In the genomic region with DNA sequence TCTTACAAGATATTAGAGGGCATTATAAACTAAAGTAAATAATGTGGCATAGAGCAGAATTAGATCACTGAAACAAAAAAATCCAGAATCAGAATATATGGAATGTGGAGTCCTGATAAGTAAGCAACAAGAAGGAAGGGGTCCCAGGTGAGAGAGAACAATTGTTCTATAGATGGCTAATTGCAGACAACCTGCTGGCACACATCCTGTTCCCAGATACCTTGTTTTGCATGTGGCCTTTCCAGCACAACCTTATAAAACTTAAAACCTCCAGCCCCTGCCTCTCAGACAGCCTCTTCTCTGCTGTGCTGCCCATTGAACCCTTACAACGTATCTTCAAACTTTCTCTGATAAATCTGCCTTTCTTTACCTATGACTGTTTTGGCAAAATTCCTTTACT, we compare ENCODE assay signal across 25 cellular contexts. TPM values are rescaled to one million over a fixed set of nuclear protein-coding genes. Genes with fewer than 3 reads are reported as not detected.
A peak's percentile ranks its signal among the peaks of the same experiment; 100 is the strongest.
DNase-seq lines count a peak whose midpoint lies in the region; ATAC-seq and TF ChIP-seq lines count a peak whose summit lies in the region.
"Had no signal": no experiment of that assay in that cellular context is flagged by ENCODE, and none has a peak within 500 bp of the region (broad histone marks: within the 10 kb centered on the region; RNA-seq: fewer than 3 reads in every experiment).

No MANE protein-coding gene starts in this region.

- peaks cover 39% of the 10 kb centered on the region for H3K79me2 ChIP-seq in GM23338 (replicated peaks; ENCODE audit: insufficient read depth)

- no peak overlapping the region for H3K4me3 Mint-ChIP-seq in GM23338
- no peak overlapping the region for H3K4me3 Mint-ChIP-seq in WTC11
- no peak overlapping the region for H3K4me3 Mint-ChIP-seq in memory B cell
- H3K4me3 Mint-ChIP-seq: CD4-positive, alpha-beta memory T cell had no signal

- H3K9ac ChIP-seq in HUES48 (ENCODE audit: low read depth, low read length) = no peak overlapping the region
- H3K9ac ChIP-seq: BLaER1 treated with 17β-estradiol and CSF1 and Interleukin-3, amounts not matched to agents 10 nM and 100 nM had no signal

- no peak for ATAC-seq in GM23338
- peak; percentile 12; the same call in 1 of the 2 replicates for ATAC-seq in WTC11
- no peak for ATAC-seq in memory B cell (ENCODE audit: low read depth)
- no peak for ATAC-seq in HG02623 (IDR thresholded peaks at IDR 0.05; ENCODE audit: unreplicated experiment)

- TF ChIP-seq CTCF in GM23338 (conservative IDR thresholded peaks at IDR 0.05; ENCODE audit: low read depth in 2 of 2) = no peak
- no peak for TF ChIP-seq CTCF in WTC11 (IDR thresholded peaks at IDR 0.05)

- 0 out of 2 replicates have a peak, but pooled peaks cover 3% of the 10 kb centered on the region for H3K9me3 ChIP-seq in HUES48 (ENCODE audit: control insufficient read depth, insufficient read depth, low read length)

- POLR2A ChIA-PET in WTC11 (lab: Charles Lee) = no interaction called here

- H3K9me3 Mint-ChIP-seq in GM23338 (peaks cover 9% of the 10 kb centered on the region), WTC11 (peaks cover 7% of the 10 kb centered on the region), memory B cell (no peaks in the 10 kb centered on the region)

- H3K27ac ChIP-seq in GM23338 (ENCODE audit: low read depth) (peak overlapping the region; percentile 88), HUES48 (ENCODE audit: low read depth, low read length) (peak overlapping the region; percentile 63)
- H3K27ac ChIP-seq: BLaER1 treated with 17β-estradiol and CSF1 and Interleukin-3, amounts not matched to agents 10 nM and 100 nM; RWPE1 had no signal

- H4K20me1 ChIP-seq in GM23338 (replicated peaks; ENCODE audit: insufficient read depth) = no peaks in the 10 kb centered on the region

- H3K4me1 ChIP-seq in GM23338 (ENCODE audit: insufficient read depth) (peaks cover 5% of the 10 kb centered on the region; the same call in 1 of the 2 replicates), HUES48 (ENCODE audit: control insufficient read depth, insufficient read depth, low read length) (peaks cover 29% of the 10 kb centered on the region)

- H3K27me3 ChIP-seq in GM23338 (ENCODE audit: insufficient read depth) = no peaks in the 10 kb centered on the region
- no peaks in the 10 kb centered on the region for H3K27me3 ChIP-seq in HUES48 (ENCODE audit: control insufficient read depth, insufficient read depth, low read length)
- H3K27me3 ChIP-seq: BLaER1 treated with 17β-estradiol and CSF1 and Interleukin-3, amounts not matched to agents 10 nM and 100 nM had no signal

- DNase-seq in GM23338 (ENCODE audit: low spot score) = peak; percentile 31
- no peak for DNase-seq in WTC11 (ENCODE audit: low spot score)
- DNase-seq in memory B cell (ENCODE audit: low spot score in 2 of 2) = no peak
- DNase-seq in ACHN = no peak
- DNase-seq in foreskin melanocyte = no peak
- DNase-seq: AML-193; CD4-positive, alpha-beta memory T cell; COR-L47; DMS53; H7; KG1; MM.1S; NCI-H1048; NCI-H1417; NCI-H187; NCI-H2081 treated with DMSO at 0.1 percent for 48 hours; NCI-H2171 treated with DMSO at 0.1 percent for 48 hours; NCI-H524; NCI-H82; SHP77 treated with DMSO at 0.1 percent for 48 hours; T-helper 1 cell had no signal

- H3K9me2 ChIP-seq in GM23338 (ENCODE audit: insufficient read depth) = no peaks in the 10 kb centered on the region

- in situ Hi-C loops in ACHN (cut with HindIII; ENCODE audit: low pct_ligation_motif_present, low pct_unique_long_range_greater_than_20kb, low sequenced_read_pairs) = no loop called here

- CTCF ChIA-PET in WTC11 (lab: Charles Lee) = no interaction called here

- H3K27me3 Mint-ChIP-seq in GM23338 (ENCODE audit: insufficient read depth, low read depth, poor library complexity) (no peaks in the 10 kb centered on the region), WTC11 (ENCODE audit: low read depth) (no peaks in the 10 kb centered on the region), memory B cell (no peaks in the 10 kb centered on the region)
- H3K27me3 Mint-ChIP-seq: CD4-positive, alpha-beta memory T cell had no signal

- H3K4me2 ChIP-seq in GM23338 = no peak overlapping the region
- H3K4me2 ChIP-seq: BLaER1 treated with 17β-estradiol and CSF1 and Interleukin-3, amounts not matched to agents 10 nM and 100 nM had no signal

- H3F3A ChIP-seq in GM23338 (replicated peaks; ENCODE audit: low read depth) = no peaks in the 10 kb centered on the region

- H3K4me3 ChIP-seq in GM23338 (no peak overlapping the region), HUES48 (ENCODE audit: low read depth, low read length) (no peak overlapping the region)
- H3K4me3 ChIP-seq: BLaER1 treated with 17β-estradiol and CSF1 and Interleukin-3, amounts not matched to agents 10 nM and 100 nM had no signal

- H3K36me3 ChIP-seq in GM23338 (ENCODE audit: insufficient read depth) (peaks cover 16% of the 10 kb centered on the region; the same call in 1 of the 2 replicates), HUES48 (ENCODE audit: control insufficient read depth, insufficient read depth, low read length) (peaks cover 23% of the 10 kb centered on the region)

- H3K4me1 Mint-ChIP-seq in GM23338 (peaks cover 17% of the 10 kb centered on the region), WTC11 (peaks cover 34% of the 10 kb centered on the region), memory B cell (peaks cover 13% of the 10 kb centered on the region)

- H3K36me3 Mint-ChIP-seq in GM23338 (ENCODE audit: low read depth) (peaks cover 51% of the 10 kb centered on the region), WTC11 (peaks cover 27% of the 10 kb centered on the region), memory B cell (peaks cover 7% of the 10 kb centered on the region)

- H3K27ac Mint-ChIP-seq in GM23338 (peak overlapping the region; percentile 74; the same call in 1 of the 2 replicates), WTC11 (peak overlapping the region; percentile 97), memory B cell (peak overlapping the region; percentile 75)
- H3K27ac Mint-ChIP-seq: CD4-positive, alpha-beta memory T cell had no signal

- H2AFZ ChIP-seq in GM23338 = no peak overlapping the region

TF ChIP-seq in GM23338, 12 proteins besides CTCF, POLR2A, EP300 and RAD21 (continues in another document):
- TF ChIP-seq, protein P1, sequence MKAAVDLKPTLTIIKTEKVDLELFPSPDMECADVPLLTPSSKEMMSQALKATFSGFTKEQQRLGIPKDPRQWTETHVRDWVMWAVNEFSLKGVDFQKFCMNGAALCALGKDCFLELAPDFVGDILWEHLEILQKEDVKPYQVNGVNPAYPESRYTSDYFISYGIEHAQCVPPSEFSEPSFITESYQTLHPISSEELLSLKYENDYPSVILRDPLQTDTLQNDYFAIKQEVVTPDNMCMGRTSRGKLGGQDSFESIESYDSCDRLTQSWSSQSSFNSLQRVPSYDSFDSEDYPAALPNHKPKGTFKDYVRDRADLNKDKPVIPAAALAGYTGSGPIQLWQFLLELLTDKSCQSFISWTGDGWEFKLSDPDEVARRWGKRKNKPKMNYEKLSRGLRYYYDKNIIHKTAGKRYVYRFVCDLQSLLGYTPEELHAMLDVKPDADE (IDR thresholded peaks at IDR 0.05) = no peak
- no peak for TF ChIP-seq NANOG (IDR thresholded peaks at IDR 0.05; ENCODE audit: borderline replicate concordance)

TF ChIP-seq in WTC11, 78 proteins besides CTCF, POLR2A, EP300 and RAD21:
- TF ChIP-seq, protein P2, sequence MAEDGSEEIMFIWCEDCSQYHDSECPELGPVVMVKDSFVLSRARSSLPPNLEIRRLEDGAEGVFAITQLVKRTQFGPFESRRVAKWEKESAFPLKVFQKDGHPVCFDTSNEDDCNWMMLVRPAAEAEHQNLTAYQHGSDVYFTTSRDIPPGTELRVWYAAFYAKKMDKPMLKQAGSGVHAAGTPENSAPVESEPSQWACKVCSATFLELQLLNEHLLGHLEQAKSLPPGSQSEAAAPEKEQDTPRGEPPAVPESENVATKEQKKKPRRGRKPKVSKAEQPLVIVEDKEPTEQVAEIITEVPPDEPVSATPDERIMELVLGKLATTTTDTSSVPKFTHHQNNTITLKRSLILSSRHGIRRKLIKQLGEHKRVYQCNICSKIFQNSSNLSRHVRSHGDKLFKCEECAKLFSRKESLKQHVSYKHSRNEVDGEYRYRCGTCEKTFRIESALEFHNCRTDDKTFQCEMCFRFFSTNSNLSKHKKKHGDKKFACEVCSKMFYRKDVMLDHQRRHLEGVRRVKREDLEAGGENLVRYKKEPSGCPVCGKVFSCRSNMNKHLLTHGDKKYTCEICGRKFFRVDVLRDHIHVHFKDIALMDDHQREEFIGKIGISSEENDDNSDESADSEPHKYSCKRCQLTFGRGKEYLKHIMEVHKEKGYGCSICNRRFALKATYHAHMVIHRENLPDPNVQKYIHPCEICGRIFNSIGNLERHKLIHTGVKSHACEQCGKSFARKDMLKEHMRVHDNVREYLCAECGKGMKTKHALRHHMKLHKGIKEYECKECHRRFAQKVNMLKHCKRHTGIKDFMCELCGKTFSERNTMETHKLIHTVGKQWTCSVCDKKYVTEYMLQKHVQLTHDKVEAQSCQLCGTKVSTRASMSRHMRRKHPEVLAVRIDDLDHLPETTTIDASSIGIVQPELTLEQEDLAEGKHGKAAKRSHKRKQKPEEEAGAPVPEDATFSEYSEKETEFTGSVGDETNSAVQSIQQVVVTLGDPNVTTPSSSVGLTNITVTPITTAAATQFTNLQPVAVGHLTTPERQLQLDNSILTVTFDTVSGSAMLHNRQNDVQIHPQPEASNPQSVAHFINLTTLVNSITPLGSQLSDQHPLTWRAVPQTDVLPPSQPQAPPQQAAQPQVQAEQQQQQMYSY (CRISPR knock-in tag; IDR thresholded peaks at IDR 0.05) = peak; percentile 78
- TF ChIP-seq, protein P3, sequence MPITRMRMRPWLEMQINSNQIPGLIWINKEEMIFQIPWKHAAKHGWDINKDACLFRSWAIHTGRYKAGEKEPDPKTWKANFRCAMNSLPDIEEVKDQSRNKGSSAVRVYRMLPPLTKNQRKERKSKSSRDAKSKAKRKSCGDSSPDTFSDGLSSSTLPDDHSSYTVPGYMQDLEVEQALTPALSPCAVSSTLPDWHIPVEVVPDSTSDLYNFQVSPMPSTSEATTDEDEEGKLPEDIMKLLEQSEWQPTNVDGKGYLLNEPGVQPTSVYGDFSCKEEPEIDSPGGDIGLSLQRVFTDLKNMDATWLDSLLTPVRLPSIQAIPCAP (CRISPR knock-in tag; IDR thresholded peaks at IDR 0.05) = no peak
- TF ChIP-seq ZNF263 (CRISPR knock-in tag; IDR thresholded peaks at IDR 0.05; ENCODE audit: low read depth) = no peak

RNA-seq across cellular contexts. Expression of a gene that starts 4.7 kb away (rescaled TPM):
- 5.5 and 5.8 TPM in 2 replicates for total RNA-seq in GM23338 (2014; rRNA removed; shearing (Covaris generic))
- polyA plus RNA-seq in GM23338 (2016; fragmentation: Nextera tagmentation; extraction: Ambion mirVana) = 2.6 and 3.0 TPM in 2 replicates
- 4.4 to 7.6 TPM (median 7.0 TPM) in 3 replicates for total RNA-seq in WTC11 (2021)

RNA-seq across cellular contexts. Expression of a gene that starts 23.7 kb away (rescaled TPM):
- 23.9 and 27.2 TPM in 2 replicates for total RNA-seq in GM23338 (2014; rRNA removed; shearing (Covaris generic))
- 7.6 and 8.7 TPM in 2 replicates for polyA plus RNA-seq in GM23338 (2016; fragmentation: Nextera tagmentation; extraction: Ambion mirVana)
- total RNA-seq in WTC11 (2021) = 17.0 to 19.6 TPM (median 18.5 TPM) in 3 replicates
